Comparison of ENCODE assay signal across 1 cellular context in the genomic region with DNA sequence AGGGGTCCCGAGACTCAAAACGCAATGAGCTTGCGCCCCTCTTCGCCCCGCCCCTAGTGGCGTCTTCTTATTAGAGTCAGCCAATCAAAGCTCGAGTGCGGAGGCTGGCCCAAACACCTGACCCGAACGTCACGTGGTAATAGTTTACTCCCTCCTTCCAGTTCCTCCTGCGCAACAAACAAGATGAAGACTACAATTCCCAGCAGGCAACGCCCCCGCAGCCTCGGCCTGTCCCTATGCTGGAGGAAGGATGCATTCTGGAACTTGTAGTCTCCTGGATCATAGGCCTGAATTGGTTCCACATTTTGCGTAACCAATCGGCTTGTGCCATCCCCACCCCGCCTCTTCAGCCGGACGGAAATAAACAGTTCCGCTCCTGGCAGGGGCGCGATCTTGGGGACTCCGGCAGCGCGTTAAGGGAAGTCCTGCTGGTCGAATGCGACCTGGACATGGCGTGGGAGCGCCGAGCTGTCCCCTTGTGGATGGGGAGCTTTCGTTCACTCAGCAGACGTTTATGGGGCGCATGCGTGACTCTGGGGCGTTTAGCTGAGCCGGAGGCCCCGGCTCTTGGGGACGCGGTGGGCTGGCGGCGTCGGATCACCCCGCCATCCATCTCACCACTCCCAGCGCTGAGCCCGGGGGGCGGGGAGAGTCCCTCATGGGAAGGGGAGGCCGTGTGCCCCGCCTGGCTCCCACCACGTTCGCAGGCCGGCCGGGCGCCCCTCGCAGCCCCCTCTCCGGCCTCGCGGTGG.
A peak's percentile ranks its signal among the peaks of the same experiment; 100 is the strongest.
TF ChIP-seq lines count a peak whose summit lies in the region.

Gene WBP2 (minus strand): TSS at position 26 of the 752 bp plus-strand sequence. CDS start 38 bp downstream, outside the sequence.

TF ChIP-seq in HEK293, 187 proteins besides CTCF, POLR2A, EP300 and RAD21 (continued from another document and continues in another):
- TF ChIP-seq TSHZ1 (tag by site-specific recombination; IDR thresholded peaks at IDR 0.05; ENCODE audit: borderline replicate concordance) (no peak), ZNF335 (tag by site-specific recombination; conservative IDR thresholded peaks at IDR 0.05) (peak; percentile 75), ZBTB6 (tag by site-specific recombination; IDR thresholded peaks at IDR 0.05) (no peak), ZNF366 (tag by site-specific recombination; conservative IDR thresholded peaks at IDR 0.05) (peak; percentile 99), GLIS1 (tag by site-specific recombination; IDR thresholded peaks at IDR 0.05) (peak; percentile 67), ZNF660 (tag by site-specific recombination; IDR thresholded peaks at IDR 0.05) (peak; percentile 83), ZBTB17 (tag by site-specific recombination; IDR thresholded peaks at IDR 0.05) (peak; percentile 100), ZNF266 (tag by site-specific recombination; IDR thresholded peaks at IDR 0.05; ENCODE audit: low read depth) (0 out of 2 replicates have a peak, but pooled peaks have one; percentile 18), ZSCAN18 (tag by site-specific recombination; IDR thresholded peaks at IDR 0.05) (0 out of 2 replicates have a peak, but pooled peaks have one; percentile 42), ZNF140 (tag by site-specific recombination; IDR thresholded peaks at IDR 0.05) (peak; percentile 100), MZF1 (tag by site-specific recombination; IDR thresholded peaks at IDR 0.05; ENCODE audit: borderline replicate concordance) (0 out of 2 replicates have a peak, but pooled peaks have one; percentile 16), ZNF501 (tag by site-specific recombination; IDR thresholded peaks at IDR 0.05) (peak; percentile 83), GLI2 (tag by site-specific recombination; IDR thresholded peaks at IDR 0.05; ENCODE audit: borderline replicate concordance, low read depth) (no peak), KLF7 (tag by site-specific recombination; IDR thresholded peaks at IDR 0.05; ENCODE audit: borderline replicate concordance) (0 out of 2 replicates have a peak, but pooled peaks have one; percentile 20), ZNF394 (tag by site-specific recombination; IDR thresholded peaks at IDR 0.05; ENCODE audit: borderline replicate concordance) (peak; percentile 42; the same call in 1 of the 2 replicates), ZNF610 (tag by site-specific recombination; IDR thresholded peaks at IDR 0.05; ENCODE audit: borderline replicate concordance) (peak; percentile 82; the same call in 1 of the 2 replicates), HOXA7 (CRISPR knock-in tag; IDR thresholded peaks at IDR 0.05; ENCODE audit: borderline replicate concordance) (no peak), ZNF626 (tag by site-specific recombination; IDR thresholded peaks at IDR 0.05) (no peak), REPIN1 (tag by site-specific recombination; IDR thresholded peaks at IDR 0.05; ENCODE audit: low read depth) (no peak; the same call in 1 of the 2 replicates), KLF16 (tag by site-specific recombination; IDR thresholded peaks at IDR 0.05) (peak; percentile 61), ZBTB48 (tag by site-specific recombination; IDR thresholded peaks at IDR 0.05) (peak; percentile 93), ZBTB20 (tag by site-specific recombination; IDR thresholded peaks at IDR 0.05) (peak; percentile 82), ZBTB11 (tag by site-specific recombination; conservative IDR thresholded peaks at IDR 0.05; ENCODE audit: low read depth) (peak; percentile 88), ZXDB (tag by site-specific recombination; IDR thresholded peaks at IDR 0.05) (peak; percentile 99), WT1 (tag by site-specific recombination; IDR thresholded peaks at IDR 0.05) (peak; percentile 81), ZNF223 (tag by site-specific recombination; IDR thresholded peaks at IDR 0.05) (0 out of 2 replicates have a peak, but pooled peaks have one; percentile 9), ZNF350 (tag by site-specific recombination; IDR thresholded peaks at IDR 0.05) (no peak), ZNF629 (tag by site-specific recombination; IDR thresholded peaks at IDR 0.05) (peak; percentile 65), SETDB1 (IDR thresholded peaks at IDR 0.05; ENCODE audit: insufficient read length, low read length) (no peak), ZNF701 (tag by site-specific recombination; IDR thresholded peaks at IDR 0.05) (no peak), ZNF76 (tag by site-specific recombination; IDR thresholded peaks at IDR 0.05; ENCODE audit: borderline replicate concordance, low read depth) (peak; percentile 99), OSR2 (tag by site-specific recombination; IDR thresholded peaks at IDR 0.05) (no peak), ZNF324 (tag by site-specific recombination; IDR thresholded peaks at IDR 0.05) (peak; percentile 64), SALL2 (tag by site-specific recombination; IDR thresholded peaks at IDR 0.05; ENCODE audit: borderline replicate concordance) (no peak)
- TF ChIP-seq, protein P1, sequence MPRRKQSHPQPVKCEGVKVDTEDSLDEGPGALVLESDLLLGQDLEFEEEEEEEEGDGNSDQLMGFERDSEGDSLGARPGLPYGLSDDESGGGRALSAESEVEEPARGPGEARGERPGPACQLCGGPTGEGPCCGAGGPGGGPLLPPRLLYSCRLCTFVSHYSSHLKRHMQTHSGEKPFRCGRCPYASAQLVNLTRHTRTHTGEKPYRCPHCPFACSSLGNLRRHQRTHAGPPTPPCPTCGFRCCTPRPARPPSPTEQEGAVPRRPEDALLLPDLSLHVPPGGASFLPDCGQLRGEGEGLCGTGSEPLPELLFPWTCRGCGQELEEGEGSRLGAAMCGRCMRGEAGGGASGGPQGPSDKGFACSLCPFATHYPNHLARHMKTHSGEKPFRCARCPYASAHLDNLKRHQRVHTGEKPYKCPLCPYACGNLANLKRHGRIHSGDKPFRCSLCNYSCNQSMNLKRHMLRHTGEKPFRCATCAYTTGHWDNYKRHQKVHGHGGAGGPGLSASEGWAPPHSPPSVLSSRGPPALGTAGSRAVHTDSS (tag by site-specific recombination; IDR thresholded peaks at IDR 0.05): no peak
- TF ChIP-seq, protein P2, sequence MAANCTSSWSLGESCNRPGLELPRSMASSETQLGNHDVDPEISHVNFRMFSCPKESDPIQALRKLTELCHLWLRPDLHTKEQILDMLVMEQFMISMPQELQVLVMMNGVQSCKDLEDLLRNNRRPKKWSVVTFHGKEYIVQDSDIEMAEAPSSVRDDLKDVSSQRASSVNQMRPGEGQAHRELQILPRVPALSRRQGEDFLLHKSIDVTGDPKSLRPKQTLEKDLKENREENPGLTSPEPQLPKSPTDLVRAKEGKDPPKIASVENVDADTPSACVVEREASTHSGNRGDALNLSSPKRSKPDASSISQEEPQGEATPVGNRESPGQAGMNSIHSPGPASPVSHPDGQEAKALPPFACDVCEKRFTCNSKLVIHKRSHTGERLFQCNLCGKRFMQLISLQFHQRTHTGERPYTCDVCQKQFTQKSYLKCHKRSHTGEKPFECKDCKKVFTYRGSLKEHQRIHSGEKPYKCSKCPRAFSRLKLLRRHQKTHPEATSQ (tag by site-specific recombination; IDR thresholded peaks at IDR 0.05): 0 out of 2 replicates have a peak, but pooled peaks have one; percentile 31
- TF ChIP-seq, protein P3, sequence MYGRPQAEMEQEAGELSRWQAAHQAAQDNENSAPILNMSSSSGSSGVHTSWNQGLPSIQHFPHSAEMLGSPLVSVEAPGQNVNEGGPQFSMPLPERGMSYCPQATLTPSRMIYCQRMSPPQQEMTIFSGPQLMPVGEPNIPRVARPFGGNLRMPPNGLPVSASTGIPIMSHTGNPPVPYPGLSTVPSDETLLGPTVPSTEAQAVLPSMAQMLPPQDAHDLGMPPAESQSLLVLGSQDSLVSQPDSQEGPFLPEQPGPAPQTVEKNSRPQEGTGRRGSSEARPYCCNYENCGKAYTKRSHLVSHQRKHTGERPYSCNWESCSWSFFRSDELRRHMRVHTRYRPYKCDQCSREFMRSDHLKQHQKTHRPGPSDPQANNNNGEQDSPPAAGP (tag by site-specific recombination; IDR thresholded peaks at IDR 0.05): peak; percentile 69; the same call in 1 of the 2 replicates
- TF ChIP-seq, protein P4, sequence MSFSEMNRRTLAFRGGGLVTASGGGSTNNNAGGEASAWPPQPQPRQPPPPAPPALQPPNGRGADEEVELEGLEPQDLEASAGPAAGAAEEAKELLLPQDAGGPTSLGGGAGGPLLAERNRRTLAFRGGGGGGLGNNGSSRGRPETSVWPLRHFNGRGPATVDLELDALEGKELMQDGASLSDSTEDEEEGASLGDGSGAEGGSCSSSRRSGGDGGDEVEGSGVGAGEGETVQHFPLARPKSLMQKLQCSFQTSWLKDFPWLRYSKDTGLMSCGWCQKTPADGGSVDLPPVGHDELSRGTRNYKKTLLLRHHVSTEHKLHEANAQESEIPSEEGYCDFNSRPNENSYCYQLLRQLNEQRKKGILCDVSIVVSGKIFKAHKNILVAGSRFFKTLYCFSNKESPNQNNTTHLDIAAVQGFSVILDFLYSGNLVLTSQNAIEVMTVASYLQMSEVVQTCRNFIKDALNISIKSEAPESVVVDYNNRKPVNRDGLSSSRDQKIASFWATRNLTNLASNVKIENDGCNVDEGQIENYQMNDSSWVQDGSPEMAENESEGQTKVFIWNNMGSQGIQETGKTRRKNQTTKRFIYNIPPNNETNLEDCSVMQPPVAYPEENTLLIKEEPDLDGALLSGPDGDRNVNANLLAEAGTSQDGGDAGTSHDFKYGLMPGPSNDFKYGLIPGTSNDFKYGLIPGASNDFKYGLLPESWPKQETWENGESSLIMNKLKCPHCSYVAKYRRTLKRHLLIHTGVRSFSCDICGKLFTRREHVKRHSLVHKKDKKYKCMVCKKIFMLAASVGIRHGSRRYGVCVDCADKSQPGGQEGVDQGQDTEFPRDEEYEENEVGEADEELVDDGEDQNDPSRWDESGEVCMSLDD (tag by site-specific recombination; IDR thresholded peaks at IDR 0.05): peak; percentile 96
